Comparison of ENCODE assay signal across 1 cellular context in the genomic region with DNA sequence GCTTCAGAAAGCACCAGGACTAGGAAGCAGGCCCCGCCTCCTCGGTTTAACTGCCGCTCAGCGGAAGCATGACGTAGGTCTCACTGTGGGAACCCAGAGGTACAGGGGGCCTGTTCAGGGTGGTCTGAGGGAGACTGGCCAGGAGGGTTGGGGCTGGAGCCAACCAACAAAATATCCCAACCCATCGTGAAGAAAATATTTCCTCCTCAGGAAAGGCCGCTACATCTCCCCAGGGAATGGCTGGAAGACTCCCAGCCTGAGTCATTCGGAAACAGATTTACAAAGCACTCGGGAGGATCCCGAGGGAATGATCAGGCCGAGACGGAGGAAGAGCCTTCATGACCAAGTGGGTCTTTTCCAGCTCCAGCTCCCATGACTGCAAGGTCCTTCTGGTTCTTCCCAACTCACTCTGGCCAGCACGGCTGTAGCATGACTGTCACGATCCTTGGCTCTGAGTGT.
TF ChIP-seq lines count a peak whose summit lies in the region.

No MANE protein-coding gene starts in this region.

TF ChIP-seq in GM12878, 131 proteins besides CTCF, POLR2A, EP300 and RAD21 (continued from another document):
- TF ChIP-seq CEBPB (IDR thresholded peaks at IDR 0.05; ENCODE audit: borderline replicate concordance in 1 of 2, low read depth in 2 of 2, low read length in 2 of 2) = no peak
- no peak for TF ChIP-seq BRCA1 (IDR thresholded peaks at IDR 0.05; ENCODE audit: low read depth, low read length)
- no peak for TF ChIP-seq NFIC (IDR thresholded peaks at IDR 0.05; ENCODE audit: low read depth, low read length)
- TF ChIP-seq, protein P1, sequence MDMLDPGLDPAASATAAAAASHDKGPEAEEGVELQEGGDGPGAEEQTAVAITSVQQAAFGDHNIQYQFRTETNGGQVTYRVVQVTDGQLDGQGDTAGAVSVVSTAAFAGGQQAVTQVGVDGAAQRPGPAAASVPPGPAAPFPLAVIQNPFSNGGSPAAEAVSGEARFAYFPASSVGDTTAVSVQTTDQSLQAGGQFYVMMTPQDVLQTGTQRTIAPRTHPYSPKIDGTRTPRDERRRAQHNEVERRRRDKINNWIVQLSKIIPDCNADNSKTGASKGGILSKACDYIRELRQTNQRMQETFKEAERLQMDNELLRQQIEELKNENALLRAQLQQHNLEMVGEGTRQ (IDR thresholded peaks at IDR 0.05; ENCODE audit: borderline replicate concordance, low read depth, low read length) = no peak
- TF ChIP-seq FOS (IDR thresholded peaks at IDR 0.05; ENCODE audit: borderline replicate concordance, extremely low read depth, insufficient read length) = no peak
- TF ChIP-seq PAX5 (IDR thresholded peaks at IDR 0.05; ENCODE audit: borderline replicate concordance, low read depth, low read length) = no peak
- TF ChIP-seq TCF12 (IDR thresholded peaks at IDR 0.05; ENCODE audit: low read depth, low read length) = no peak
- no peak for TF ChIP-seq KDM1A (IDR thresholded peaks at IDR 0.05; ENCODE audit: borderline replicate concordance)
- TF ChIP-seq, protein P2, sequence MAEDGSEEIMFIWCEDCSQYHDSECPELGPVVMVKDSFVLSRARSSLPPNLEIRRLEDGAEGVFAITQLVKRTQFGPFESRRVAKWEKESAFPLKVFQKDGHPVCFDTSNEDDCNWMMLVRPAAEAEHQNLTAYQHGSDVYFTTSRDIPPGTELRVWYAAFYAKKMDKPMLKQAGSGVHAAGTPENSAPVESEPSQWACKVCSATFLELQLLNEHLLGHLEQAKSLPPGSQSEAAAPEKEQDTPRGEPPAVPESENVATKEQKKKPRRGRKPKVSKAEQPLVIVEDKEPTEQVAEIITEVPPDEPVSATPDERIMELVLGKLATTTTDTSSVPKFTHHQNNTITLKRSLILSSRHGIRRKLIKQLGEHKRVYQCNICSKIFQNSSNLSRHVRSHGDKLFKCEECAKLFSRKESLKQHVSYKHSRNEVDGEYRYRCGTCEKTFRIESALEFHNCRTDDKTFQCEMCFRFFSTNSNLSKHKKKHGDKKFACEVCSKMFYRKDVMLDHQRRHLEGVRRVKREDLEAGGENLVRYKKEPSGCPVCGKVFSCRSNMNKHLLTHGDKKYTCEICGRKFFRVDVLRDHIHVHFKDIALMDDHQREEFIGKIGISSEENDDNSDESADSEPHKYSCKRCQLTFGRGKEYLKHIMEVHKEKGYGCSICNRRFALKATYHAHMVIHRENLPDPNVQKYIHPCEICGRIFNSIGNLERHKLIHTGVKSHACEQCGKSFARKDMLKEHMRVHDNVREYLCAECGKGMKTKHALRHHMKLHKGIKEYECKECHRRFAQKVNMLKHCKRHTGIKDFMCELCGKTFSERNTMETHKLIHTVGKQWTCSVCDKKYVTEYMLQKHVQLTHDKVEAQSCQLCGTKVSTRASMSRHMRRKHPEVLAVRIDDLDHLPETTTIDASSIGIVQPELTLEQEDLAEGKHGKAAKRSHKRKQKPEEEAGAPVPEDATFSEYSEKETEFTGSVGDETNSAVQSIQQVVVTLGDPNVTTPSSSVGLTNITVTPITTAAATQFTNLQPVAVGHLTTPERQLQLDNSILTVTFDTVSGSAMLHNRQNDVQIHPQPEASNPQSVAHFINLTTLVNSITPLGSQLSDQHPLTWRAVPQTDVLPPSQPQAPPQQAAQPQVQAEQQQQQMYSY (CRISPR knock-in tag; IDR thresholded peaks at IDR 0.05) = no peak
